ENCODE assay signal across 1 cellular context in the genomic region with DNA sequence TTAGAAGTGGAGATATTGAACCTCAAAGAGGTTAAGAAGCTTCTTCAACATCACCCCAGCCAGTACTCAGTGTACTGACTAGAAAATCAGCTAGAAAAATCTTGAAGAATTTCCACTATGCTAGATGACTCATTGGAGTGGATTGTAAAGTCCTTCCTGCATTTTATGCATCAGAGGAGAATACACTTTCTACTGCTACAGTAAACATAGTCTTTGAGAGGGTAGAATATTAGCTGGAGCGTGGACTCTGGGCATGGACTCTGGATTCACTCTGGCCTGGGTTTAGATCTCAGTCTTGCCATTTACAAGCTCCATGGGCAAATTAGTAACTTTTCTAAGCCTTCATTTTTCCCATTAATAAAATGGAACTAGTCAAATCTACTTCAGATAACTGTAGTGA.
TF ChIP-seq lines count a peak whose summit lies in the region.

No MANE protein-coding gene starts in this region.

TF ChIP-seq in HCT116, 20 proteins besides CTCF, POLR2A, EP300 and RAD21 (continued from another document):
- TF ChIP-seq, protein P1, sequence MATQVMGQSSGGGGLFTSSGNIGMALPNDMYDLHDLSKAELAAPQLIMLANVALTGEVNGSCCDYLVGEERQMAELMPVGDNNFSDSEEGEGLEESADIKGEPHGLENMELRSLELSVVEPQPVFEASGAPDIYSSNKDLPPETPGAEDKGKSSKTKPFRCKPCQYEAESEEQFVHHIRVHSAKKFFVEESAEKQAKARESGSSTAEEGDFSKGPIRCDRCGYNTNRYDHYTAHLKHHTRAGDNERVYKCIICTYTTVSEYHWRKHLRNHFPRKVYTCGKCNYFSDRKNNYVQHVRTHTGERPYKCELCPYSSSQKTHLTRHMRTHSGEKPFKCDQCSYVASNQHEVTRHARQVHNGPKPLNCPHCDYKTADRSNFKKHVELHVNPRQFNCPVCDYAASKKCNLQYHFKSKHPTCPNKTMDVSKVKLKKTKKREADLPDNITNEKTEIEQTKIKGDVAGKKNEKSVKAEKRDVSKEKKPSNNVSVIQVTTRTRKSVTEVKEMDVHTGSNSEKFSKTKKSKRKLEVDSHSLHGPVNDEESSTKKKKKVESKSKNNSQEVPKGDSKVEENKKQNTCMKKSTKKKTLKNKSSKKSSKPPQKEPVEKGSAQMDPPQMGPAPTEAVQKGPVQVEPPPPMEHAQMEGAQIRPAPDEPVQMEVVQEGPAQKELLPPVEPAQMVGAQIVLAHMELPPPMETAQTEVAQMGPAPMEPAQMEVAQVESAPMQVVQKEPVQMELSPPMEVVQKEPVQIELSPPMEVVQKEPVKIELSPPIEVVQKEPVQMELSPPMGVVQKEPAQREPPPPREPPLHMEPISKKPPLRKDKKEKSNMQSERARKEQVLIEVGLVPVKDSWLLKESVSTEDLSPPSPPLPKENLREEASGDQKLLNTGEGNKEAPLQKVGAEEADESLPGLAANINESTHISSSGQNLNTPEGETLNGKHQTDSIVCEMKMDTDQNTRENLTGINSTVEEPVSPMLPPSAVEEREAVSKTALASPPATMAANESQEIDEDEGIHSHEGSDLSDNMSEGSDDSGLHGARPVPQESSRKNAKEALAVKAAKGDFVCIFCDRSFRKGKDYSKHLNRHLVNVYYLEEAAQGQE (IDR thresholded peaks at IDR 0.05; ENCODE audit: low read depth), result no peak
- TF ChIP-seq TCF7L2 (IDR thresholded peaks at IDR 0.05; ENCODE audit: borderline replicate concordance, extremely low read depth, insufficient read depth, insufficient read length) (peak; percentile 49), FOSL1 (IDR thresholded peaks at IDR 0.05; ENCODE audit: low read depth) (peak; percentile 91), EGR1 (IDR thresholded peaks at IDR 0.05; ENCODE audit: low read depth) (no peak), ZNF274 (IDR thresholded peaks at IDR 0.05; ENCODE audit: low read depth, low read length) (no peak)
- TF ChIP-seq, protein P2, sequence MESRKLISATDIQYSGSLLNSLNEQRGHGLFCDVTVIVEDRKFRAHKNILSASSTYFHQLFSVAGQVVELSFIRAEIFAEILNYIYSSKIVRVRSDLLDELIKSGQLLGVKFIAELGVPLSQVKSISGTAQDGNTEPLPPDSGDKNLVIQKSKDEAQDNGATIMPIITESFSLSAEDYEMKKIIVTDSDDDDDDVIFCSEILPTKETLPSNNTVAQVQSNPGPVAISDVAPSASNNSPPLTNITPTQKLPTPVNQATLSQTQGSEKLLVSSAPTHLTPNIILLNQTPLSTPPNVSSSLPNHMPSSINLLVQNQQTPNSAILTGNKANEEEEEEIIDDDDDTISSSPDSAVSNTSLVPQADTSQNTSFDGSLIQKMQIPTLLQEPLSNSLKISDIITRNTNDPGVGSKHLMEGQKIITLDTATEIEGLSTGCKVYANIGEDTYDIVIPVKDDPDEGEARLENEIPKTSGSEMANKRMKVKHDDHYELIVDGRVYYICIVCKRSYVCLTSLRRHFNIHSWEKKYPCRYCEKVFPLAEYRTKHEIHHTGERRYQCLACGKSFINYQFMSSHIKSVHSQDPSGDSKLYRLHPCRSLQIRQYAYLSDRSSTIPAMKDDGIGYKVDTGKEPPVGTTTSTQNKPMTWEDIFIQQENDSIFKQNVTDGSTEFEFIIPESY (IDR thresholded peaks at IDR 0.05; ENCODE audit: extremely low read depth, insufficient replicate concordance, low read length), result no peak
- TF ChIP-seq, protein P3, sequence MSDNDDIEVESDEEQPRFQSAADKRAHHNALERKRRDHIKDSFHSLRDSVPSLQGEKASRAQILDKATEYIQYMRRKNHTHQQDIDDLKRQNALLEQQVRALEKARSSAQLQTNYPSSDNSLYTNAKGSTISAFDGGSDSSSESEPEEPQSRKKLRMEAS (IDR thresholded peaks at IDR 0.05), result no peak; the same call in 1 of the 2 replicates
- TF ChIP-seq, protein P4, sequence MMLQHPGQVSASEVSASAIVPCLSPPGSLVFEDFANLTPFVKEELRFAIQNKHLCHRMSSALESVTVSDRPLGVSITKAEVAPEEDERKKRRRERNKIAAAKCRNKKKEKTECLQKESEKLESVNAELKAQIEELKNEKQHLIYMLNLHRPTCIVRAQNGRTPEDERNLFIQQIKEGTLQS (IDR thresholded peaks at IDR 0.05), result no peak
